In the genomic region with DNA sequence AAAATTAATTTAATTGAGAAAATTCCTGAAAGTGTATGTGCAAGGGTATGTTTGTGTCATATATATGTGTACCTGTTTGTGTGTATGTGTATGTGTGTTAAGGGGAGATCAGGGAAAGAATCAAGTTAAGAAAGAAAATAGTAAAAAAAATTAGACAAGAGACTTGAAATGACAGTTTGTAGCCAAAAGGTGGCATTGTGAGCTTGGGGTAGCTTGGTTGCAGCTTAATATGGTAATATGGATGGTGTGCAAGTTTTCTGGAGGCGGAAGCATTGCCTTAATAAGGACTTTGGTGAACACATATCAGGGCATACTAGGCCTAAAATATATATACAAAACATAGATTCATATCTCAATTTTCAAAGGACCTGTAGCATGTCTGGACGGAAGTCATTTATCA, we compare ENCODE assay signal across 12 cellular contexts.
DNase-seq lines count a peak whose midpoint lies in the region; ATAC-seq and TF ChIP-seq lines count a peak whose summit lies in the region.
"Had no signal": no experiment of that assay in that cellular context is flagged by ENCODE, and none has a peak within 500 bp of the region (broad histone marks: within the 10 kb centered on the region; RNA-seq: fewer than 3 reads in every experiment).

No MANE protein-coding gene starts in this region.

- no peak overlapping the region for H4K8ac ChIP-seq in IMR-90 (ENCODE audit: low read depth in 2 of 2, low read length in 2 of 2)

- dilution Hi-C loops in IMR-90 (cut with HindIII; ENCODE audit: low sequenced_read_pairs, unreplicated experiment): no loop called here

- no peak overlapping the region for H2AFZ ChIP-seq in IMR-90 (replicated peaks; ENCODE audit: low read length, poor library complexity)
- no peak overlapping the region for H2AFZ ChIP-seq in osteoblast (ENCODE audit: low read length)

- H3K14ac ChIP-seq in IMR-90 (replicated peaks; ENCODE audit: low read depth, low read length): no peak overlapping the region

- peaks cover 30% of the 10 kb centered on the region for H3K9me3 Mint-ChIP-seq in activated CD4-positive, alpha-beta memory T cell treated with anti-CD3 and anti-CD28 coated beads, Interleukin-2, amount 10 ng/mL, durations not matched to agents 7 days and 5 days

- no peak overlapping the region for H3K4me3 ChIP-seq in GM12864 (ENCODE audit: low read depth, low read length)
- H3K4me3 ChIP-seq in IMR-90 (ENCODE audit: insufficient read depth, low read depth, low read length): no peak overlapping the region
- H3K4me3 ChIP-seq in cardiac fibroblast (replicated peaks in 1 of 2; ENCODE audit: low read depth in 2 of 2, low read length in 2 of 2): no peak overlapping the region
- H3K4me3 ChIP-seq in osteoblast (ENCODE audit: insufficient read depth, low read length): no peak overlapping the region
- H3K4me3 ChIP-seq: SK-N-MC had no signal

- no peak for DNase-seq in GM12864 (ENCODE audit: low read depth)
- DNase-seq in IMR-90: no peak
- DNase-seq in cardiac fibroblast (ENCODE audit: low read depth in 2 of 2): no peak
- no peak for DNase-seq in osteoblast (ENCODE audit: insufficient read length, low spot score, missing footprints)
- DNase-seq in posterior cingulate gyrus: no peak
- no peak for DNase-seq in GF-D8 (lab: John Stamatoyannopoulos, UW)
- no peak for DNase-seq in activated CD4-positive, alpha-beta memory T cell treated with anti-CD3 and anti-CD28 coated beads, Interleukin-2, amount 10 ng/mL, durations not matched to agents 7 days and 5 days
- DNase-seq: activated effector memory CD4-positive, alpha-beta T cell treated with anti-CD3 and anti-CD28 coated beads, Interleukin-2, amount 50 U/mL, for 16 hours; cortex of kidney; NCI-H1048 had no signal

- H2AK9ac ChIP-seq in IMR-90 (replicated peaks; ENCODE audit: low read depth, low read length, poor library complexity): no peak overlapping the region

- H3K79me1 ChIP-seq in IMR-90 (ENCODE audit: low read depth in 1 of 2, low read length in 2 of 2): no peaks in the 10 kb centered on the region

- no peak overlapping the region for H3K27ac ChIP-seq in IMR-90 (ENCODE audit: insufficient read depth, low read length)
- no peak overlapping the region for H3K27ac ChIP-seq in osteoblast (ENCODE audit: low read depth, low read length)
- H3K27ac ChIP-seq: SK-N-MC had no signal

- H3K4me3 Mint-ChIP-seq in activated CD4-positive, alpha-beta memory T cell treated with anti-CD3 and anti-CD28 coated beads, Interleukin-2, amount 10 ng/mL, durations not matched to agents 7 days and 5 days: no peak overlapping the region

- POLR2A ChIA-PET in IMR-90 (lab: Charles Lee; ENCODE audit: unreplicated experiment): interaction anchor here (0.6 kb wide), 1 partner anchor 126 kb away, joined by 3 read pairs; no protein-coding TSS in a partner anchor
- POLR2A ChIA-PET in activated CD4-positive, alpha-beta memory T cell treated with anti-CD3 and anti-CD28 coated beads, Interleukin-2, amount 10 ng/mL, durations not matched to agents 7 days and 5 days (lab: Charles Lee): no interaction called here

- peaks cover 4% of the 10 kb centered on the region for H3K4me1 Mint-ChIP-seq in activated CD4-positive, alpha-beta memory T cell treated with anti-CD3 and anti-CD28 coated beads, Interleukin-2, amount 10 ng/mL, durations not matched to agents 7 days and 5 days

- no peak overlapping the region for H2BK120ac ChIP-seq in IMR-90 (ENCODE audit: low read depth, low read length)

- in situ Hi-C loops in IMR-90 (cut with MboI; ENCODE audit: low sequenced_read_pairs): no loop called here

- no CpG with 5 or more reads among the region's 2 CpGs for WGBS in IMR-90 (ENCODE audit: extremely low coverage in 2 of 2, insufficient read length in 1 of 2), 2 experiments

- CTCF ChIA-PET in IMR-90 (lab: Yijun Ruan, JAX): interaction anchor here (0.7 kb wide), 1 partner anchor 31 kb away, joined by 3 read pairs; no protein-coding TSS in a partner anchor
- CTCF ChIA-PET in activated CD4-positive, alpha-beta memory T cell treated with anti-CD3 and anti-CD28 coated beads, Interleukin-2, amount 10 ng/mL, durations not matched to agents 7 days and 5 days (lab: Charles Lee): no interaction called here

- peaks cover 7% of the 10 kb centered on the region for H3K9me3 ChIP-seq in IMR-90 (ENCODE audit: control insufficient read depth, insufficient read depth, low read length)
- H3K9me3 ChIP-seq in osteoblast (ENCODE audit: low read depth, low read length): no peaks in the 10 kb centered on the region

- H2BK15ac ChIP-seq in IMR-90 (ENCODE audit: low read depth, low read length): no peak overlapping the region

- no peaks in the 10 kb centered on the region for H3K27me3 Mint-ChIP-seq in activated CD4-positive, alpha-beta memory T cell treated with anti-CD3 and anti-CD28 coated beads, Interleukin-2, amount 10 ng/mL, durations not matched to agents 7 days and 5 days

- H3K4me2 ChIP-seq in IMR-90 (ENCODE audit: low read depth, low read length): no peak overlapping the region
- H3K4me2 ChIP-seq in osteoblast (ENCODE audit: insufficient read depth, low read length): no peak overlapping the region

- no peak overlapping the region for H3K27ac Mint-ChIP-seq in activated CD4-positive, alpha-beta memory T cell treated with anti-CD3 and anti-CD28 coated beads, Interleukin-2, amount 10 ng/mL, durations not matched to agents 7 days and 5 days

- H3K36me3 ChIP-seq in IMR-90 (ENCODE audit: control insufficient read depth, insufficient read depth, low read length) (no peaks in the 10 kb centered on the region), osteoblast (ENCODE audit: insufficient read depth, low read length) (no peaks in the 10 kb centered on the region)

- intact Hi-C loops in IMR-90 (cut with micrococcal nuclease): no loop called here
- intact Hi-C loops in posterior cingulate gyrus (cut with DNase I): no loop called here

- no peak overlapping the region for H2BK20ac ChIP-seq in IMR-90 (ENCODE audit: low read depth, low read length)

- H3K79me2 ChIP-seq in osteoblast (ENCODE audit: insufficient read depth, low read length): no peaks in the 10 kb centered on the region

- H2AK5ac ChIP-seq in IMR-90 (ENCODE audit: low read depth, low read length): no peak overlapping the region

- H3K27me3 ChIP-seq in IMR-90 (ENCODE audit: control insufficient read depth, insufficient read depth, low read length) (no peaks in the 10 kb centered on the region), osteoblast (ENCODE audit: insufficient read depth, low read length) (no peaks in the 10 kb centered on the region)

- H2BK5ac ChIP-seq in IMR-90 (ENCODE audit: low read depth, low read length, poor library complexity, severe bottlenecking): no peak overlapping the region

- TF ChIP-seq CTCF in GM12864 (IDR thresholded peaks at IDR 0.05; ENCODE audit: low read depth, low read length, missing control alignments) (peak; percentile 9), IMR-90 (conservative IDR thresholded peaks at IDR 0.05; ENCODE audit: low read depth, low read length) (no peak; the same call in 1 of the 2 replicates), cardiac fibroblast (IDR thresholded peaks at IDR 0.05; ENCODE audit: low read depth, low read length) (peak; percentile 6), osteoblast (IDR thresholded peaks at IDR 0.05; ENCODE audit: extremely low read depth, low read depth, low read length) (peak; percentile 21)

- no peak overlapping the region for H4K5ac ChIP-seq in IMR-90 (ENCODE audit: low read depth, low read length)

- ATAC-seq in IMR-90 (ENCODE audit: low read depth): no peak
- ATAC-seq: left lobe of liver had no signal

- H3K4me1 ChIP-seq in IMR-90 (ENCODE audit: control insufficient read depth, insufficient read depth, low read length): no peaks in the 10 kb centered on the region
- H3K4me1 ChIP-seq in osteoblast (ENCODE audit: insufficient read depth, low read length): no peaks in the 10 kb centered on the region

- no peaks in the 10 kb centered on the region for H3K9me1 ChIP-seq in IMR-90 (ENCODE audit: insufficient read depth, low read length)

- H3K56ac ChIP-seq in IMR-90 (ENCODE audit: extremely low read depth, insufficient read depth, low read length): no peak overlapping the region

- TF ChIP-seq RAD21 in IMR-90 (IDR thresholded peaks at IDR 0.05; ENCODE audit: low read length): peak; percentile 12; the same call in 1 of the 2 replicates

- H3K18ac ChIP-seq in IMR-90 (ENCODE audit: low read depth, low read length): no peak overlapping the region

- H4K20me1 ChIP-seq in IMR-90 (ENCODE audit: insufficient read depth, low read length): no peaks in the 10 kb centered on the region
- no peaks in the 10 kb centered on the region for H4K20me1 ChIP-seq in osteoblast (ENCODE audit: insufficient read depth, low read length)

- H4K91ac ChIP-seq in IMR-90 (ENCODE audit: insufficient read depth, low read depth, low read length): no peak overlapping the region

- H3K36me3 Mint-ChIP-seq in activated CD4-positive, alpha-beta memory T cell treated with anti-CD3 and anti-CD28 coated beads, Interleukin-2, amount 10 ng/mL, durations not matched to agents 7 days and 5 days (ENCODE audit: low read depth): peaks cover 86% of the 10 kb centered on the region

- H3K9ac ChIP-seq in IMR-90 (ENCODE audit: low read depth, low read length): no peak overlapping the region

- TF ChIP-seq POLR2A in IMR-90 (IDR thresholded peaks at IDR 0.05; ENCODE audit: low read depth, low read length): no peak

- no peak overlapping the region for H3K4ac ChIP-seq in IMR-90 (ENCODE audit: low read depth, low read length)

- BruUV-seq in IMR-90 (replicated peaks; lab: Mats Ljungman, UMichigan): no TSS peak

- no peak overlapping the region for H3K23ac ChIP-seq in IMR-90 (ENCODE audit: low read depth, low read length)

TF ChIP-seq in IMR-90, 13 proteins besides CTCF, POLR2A, EP300 and RAD21:
- TF ChIP-seq, protein P1, sequence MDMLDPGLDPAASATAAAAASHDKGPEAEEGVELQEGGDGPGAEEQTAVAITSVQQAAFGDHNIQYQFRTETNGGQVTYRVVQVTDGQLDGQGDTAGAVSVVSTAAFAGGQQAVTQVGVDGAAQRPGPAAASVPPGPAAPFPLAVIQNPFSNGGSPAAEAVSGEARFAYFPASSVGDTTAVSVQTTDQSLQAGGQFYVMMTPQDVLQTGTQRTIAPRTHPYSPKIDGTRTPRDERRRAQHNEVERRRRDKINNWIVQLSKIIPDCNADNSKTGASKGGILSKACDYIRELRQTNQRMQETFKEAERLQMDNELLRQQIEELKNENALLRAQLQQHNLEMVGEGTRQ (IDR thresholded peaks at IDR 0.05; ENCODE audit: low read depth, low read length): no peak
- TF ChIP-seq MAZ (IDR thresholded peaks at IDR 0.05; ENCODE audit: borderline replicate concordance, low read depth, low read length): no peak
- TF ChIP-seq RFX5 (IDR thresholded peaks at IDR 0.05; ENCODE audit: low read depth, low read length): no peak
- no peak for TF ChIP-seq NFE2L2 (IDR thresholded peaks at IDR 0.05; ENCODE audit: low read depth, low read length)
- no peak for TF ChIP-seq FOS (IDR thresholded peaks at IDR 0.05; ENCODE audit: low read depth, low read length)
- TF ChIP-seq RCOR1 (IDR thresholded peaks at IDR 0.05; ENCODE audit: insufficient replicate concordance, low read length): no peak
